In genomic region chr18:46946656-46947282, GRCh38 we compare ENCODE assay signal across 8 cellular contexts. TPM values are rescaled to one million over a fixed set of nuclear protein-coding genes. Genes with fewer than 3 reads are reported as not detected.
DNase-seq lines count a peak whose midpoint lies in the region; ATAC-seq and TF ChIP-seq lines count a peak whose summit lies in the region.

No MANE protein-coding gene starts in this region.

- H3K4me3 Mint-ChIP-seq in CD14-positive monocyte, result no peak overlapping the region

- H4K20me1 ChIP-seq in hepatocyte (ENCODE audit: insufficient read depth, poor library complexity, severe bottlenecking), result no peaks in the 10 kb centered on the region

- H3K4me1 ChIP-seq in hepatocyte (ENCODE audit: insufficient read depth) (no peaks in the 10 kb centered on the region), prostate gland (replicated peaks) (no peaks in the 10 kb centered on the region)

- no peaks in the 10 kb centered on the region for H3K36me3 Mint-ChIP-seq in CD14-positive monocyte

- H3K4me1 Mint-ChIP-seq in CD14-positive monocyte, result no peaks in the 10 kb centered on the region

- DNase-seq in CD14-positive monocyte (ENCODE audit: low spot score), result peak; percentile 53
- DNase-seq in SK-N-DZ (ENCODE audit: low spot score), result peak; percentile 83
- peak in 57 of 58 donors; percentile 20 to 90 (median 66) for DNase-seq in anterior cingulate cortex (lab: John Stamatoyannopoulos, UW)
- peak; percentile 87 for DNase-seq in hepatocyte (ENCODE audit: low spot score)
- DNase-seq in prostate gland (ENCODE audit: low spot score), result peak; percentile 28
- DNase-seq in NK-92 (lab: John Stamatoyannopoulos, UW; ENCODE audit: unreplicated experiment), result no peak

- TF ChIP-seq CTCF in CD14-positive monocyte (IDR thresholded peaks at IDR 0.05), result no peak
- TF ChIP-seq CTCF in hepatocyte (IDR thresholded peaks at IDR 0.05; ENCODE audit: poor library complexity), result no peak
- no peak for TF ChIP-seq CTCF in prostate gland (IDR thresholded peaks at IDR 0.05)

- peak overlapping the region; percentile 45 for H3K4me3 ChIP-seq in hepatocyte
- H3K4me3 ChIP-seq in prostate gland, result peak overlapping the region; percentile 11 to 29

- H2AFZ ChIP-seq in hepatocyte, result peak overlapping the region; percentile 77

- peak overlapping the region; percentile 77 for H3K4me2 ChIP-seq in hepatocyte

- TF ChIP-seq POLR2A in prostate gland (IDR thresholded peaks at IDR 0.05), result no peak

- H3K9me2 ChIP-seq in hepatocyte (replicated peaks; ENCODE audit: insufficient read depth), result no peaks in the 10 kb centered on the region

- H3K9me3 Mint-ChIP-seq in CD14-positive monocyte, result peaks cover 0 to 5% (median 0%) of the 10 kb centered on the region in 7 donors

- no peaks in the 10 kb centered on the region for H3K79me2 ChIP-seq in hepatocyte

- ATAC-seq in GM19455 (IDR thresholded peaks at IDR 0.05; ENCODE audit: unreplicated experiment) (peak; percentile 93), HG03558 (IDR thresholded peaks at IDR 0.05; ENCODE audit: extremely low read depth, unreplicated experiment) (peak; percentile 87)

- H3K27ac Mint-ChIP-seq in CD14-positive monocyte, result no peak overlapping the region

- H3K9me3 ChIP-seq in hepatocyte (ENCODE audit: low read depth) (no peaks in the 10 kb centered on the region), prostate gland (no peaks in the 10 kb centered on the region)

- H3K27ac ChIP-seq in hepatocyte (no peak overlapping the region), prostate gland (no peak overlapping the region)

- intact Hi-C loops in CD14-positive monocyte (cut with micrococcal nuclease) (no loop called here), prostate gland (cut with DNase I) (no loop called here)

- WGBS in hepatocyte (ENCODE audit: low lambda C conversion rate, missing lambda C conversion rate), result under 1% methylated on average over 32 of the region's 32 CpGs
- 8% methylated on average over 32 of the region's 32 CpGs for WGBS in prostate gland

- peaks cover 2% of the 10 kb centered on the region in 3 donors for H3K27me3 Mint-ChIP-seq in CD14-positive monocyte (ENCODE audit: low read depth in 3 of 3)

- H3K27me3 ChIP-seq in hepatocyte (no peaks in the 10 kb centered on the region), prostate gland (replicated peaks; ENCODE audit: insufficient read depth) (no peaks in the 10 kb centered on the region)

- no peaks in the 10 kb centered on the region for H3K36me3 ChIP-seq in hepatocyte (replicated peaks; ENCODE audit: insufficient read depth, low read depth)
- no peaks in the 10 kb centered on the region for H3K36me3 ChIP-seq in prostate gland

RNA-seq across cellular contexts. Expression of gene KATNAL2, which starts 29.4 kb away (rescaled TPM):
- polyA plus RNA-seq in CD14-positive monocyte (under 1 TPM in 1 of 2 donors, not detected in 1; 0.36 TPM), hepatocyte (2.2 and 4.3 TPM in 2 replicates)
- 0.35 and 1.3 TPM in 2 replicates for polyA plus RNA-seq in SK-N-DZ (2014; cell fraction: cytosol; rRNA removed)
- 1.1 and 1.8 TPM in 2 replicates for polyA plus RNA-seq in SK-N-DZ (2014; cell fraction: nucleus; rRNA removed)
- total RNA-seq in hepatocyte (2.4 and 4.4 TPM in 2 replicates), prostate gland (10 to 100 TPM in 1 of 2 donors, 1 to 10 TPM in 1; 4.2 to 11.7 TPM)

RNA-seq across cellular contexts. Expression of gene PIAS2, which starts 29.5 kb away (rescaled TPM):
- polyA plus RNA-seq in CD14-positive monocyte, result 10 to 100 TPM in 1 of 2 donors, 1 to 10 TPM in 1; 9.9 to 13.2 TPM
- polyA plus RNA-seq in SK-N-DZ (2014; cell fraction: cytosol; rRNA removed), result 8.0 and 12.0 TPM in 2 replicates
- polyA plus RNA-seq in SK-N-DZ (2014; cell fraction: nucleus; rRNA removed), result 11.8 TPM in 2 replicates
- 25.1 and 30.7 TPM in 2 replicates for total RNA-seq in hepatocyte
- 18.4 and 22.5 TPM in 2 replicates for polyA plus RNA-seq in hepatocyte
- 10 to 100 TPM; 16.3 to 35.2 TPM for total RNA-seq in prostate gland
